ENCODE assay signal across 14 cellular contexts in the genomic region with DNA sequence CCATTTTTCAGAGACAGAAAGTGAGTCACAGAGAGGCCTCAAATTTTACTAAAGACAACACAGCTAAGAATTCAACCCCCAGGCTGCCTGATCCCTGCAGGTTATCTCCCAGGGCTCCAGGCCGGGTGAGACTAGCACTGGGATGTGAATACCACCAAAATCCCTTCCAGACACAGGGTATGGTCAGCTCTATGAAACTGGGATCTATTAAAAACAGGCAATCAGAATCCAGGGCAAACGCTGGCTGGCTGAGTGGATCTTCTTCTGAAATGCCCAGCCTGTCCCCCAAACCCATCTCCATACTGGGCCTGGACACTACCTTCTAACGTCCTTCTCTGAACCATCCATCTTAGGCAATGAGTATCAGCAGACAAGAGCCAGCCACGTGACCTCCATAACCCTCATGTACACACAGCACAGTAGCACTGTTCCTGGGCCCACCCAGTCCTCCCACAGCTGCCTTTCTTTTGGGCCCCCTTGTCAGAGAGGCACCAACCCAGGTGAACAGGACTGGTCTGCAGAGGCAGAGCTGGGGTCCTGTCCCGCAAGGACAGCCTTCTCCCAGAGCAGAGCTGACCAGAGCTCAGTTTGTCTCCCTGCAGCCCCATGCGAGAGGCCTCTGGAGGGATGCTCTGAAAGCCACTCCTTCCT. TPM values are rescaled to one million over a fixed set of nuclear protein-coding genes. Genes with fewer than 3 reads are reported as not detected.
A peak's percentile ranks its signal among the peaks of the same experiment; 100 is the strongest.
DNase-seq lines count a peak whose midpoint lies in the region; ATAC-seq and TF ChIP-seq lines count a peak whose summit lies in the region.
"Had no signal": no experiment of that assay in that cellular context is flagged by ENCODE, and none has a peak within 500 bp of the region (broad histone marks: within the 10 kb centered on the region; RNA-seq: fewer than 3 reads in every experiment).

No MANE protein-coding gene starts in this region.

- H3K4me1 ChIP-seq in heart left ventricle: peaks cover 0 to 46% (median 17%) of the 10 kb centered on the region in 12 donors
- H3K4me1 ChIP-seq in right cardiac atrium (ENCODE audit: control insufficient read depth, insufficient read depth, low read length): peaks cover 9% of the 10 kb centered on the region
- no peaks in the 10 kb centered on the region for H3K4me1 ChIP-seq in hepatocyte (ENCODE audit: insufficient read depth)
- H3K4me1 ChIP-seq in psoas muscle: no peaks in the 10 kb centered on the region
- H3K4me1 ChIP-seq: gastrocnemius medialis had no signal

- ATAC-seq in heart left ventricle: no peak
- ATAC-seq in right cardiac atrium: no peak
- ATAC-seq in psoas muscle: no peak
- no peak for ATAC-seq in GM21423 (IDR thresholded peaks at IDR 0.05; ENCODE audit: unreplicated experiment)
- ATAC-seq in GM21360 (IDR thresholded peaks at IDR 0.05; ENCODE audit: unreplicated experiment): no peak
- ATAC-seq: activated CD4-positive, alpha-beta T cell treated with anti-CD3 and anti-CD28 coated beads for 36 hours; gastrocnemius medialis had no signal

- H2AFZ ChIP-seq in hepatocyte: no peak overlapping the region

- H3K4me2 ChIP-seq in hepatocyte: peak overlapping the region; percentile 99

- H3K27me3 ChIP-seq in heart left ventricle (peaks cover 0 to 29% (median 0%) of the 10 kb centered on the region in 9 donors), right cardiac atrium (ENCODE audit: control insufficient read depth, insufficient read depth) (no peaks in the 10 kb centered on the region), hepatocyte (peaks cover 22% of the 10 kb centered on the region), psoas muscle (ENCODE audit: insufficient read depth in 3 of 3, low read length in 2 of 3) (peaks cover 0 to 38% (median 0%) of the 10 kb centered on the region in 3 donors)
- H3K27me3 ChIP-seq: vagina had no signal

- H3K36me3 ChIP-seq in heart left ventricle (no peaks in the 10 kb centered on the region), hepatocyte (replicated peaks; ENCODE audit: insufficient read depth, low read depth) (no peaks in the 10 kb centered on the region), psoas muscle (ENCODE audit: insufficient read depth in 1 of 2, low read depth in 1 of 2) (no peaks in the 10 kb centered on the region)
- H3K36me3 ChIP-seq: gastrocnemius medialis, stomach, vagina had no signal

- DNase-seq in heart left ventricle: no peak
- DNase-seq in right cardiac atrium: no peak
- DNase-seq in hepatocyte (ENCODE audit: low spot score): no peak
- no peak for DNase-seq in psoas muscle
- DNase-seq in activated T-cell treated with anti-CD3 and anti-CD28 coated beads, Interleukin-2, amount 50 U/mL, for 1 hour: no peak
- DNase-seq: activated CD4-positive, alpha-beta T cell treated with anti-CD3 and anti-CD28 coated beads for 36 hours; gastrocnemius medialis; NCI-H1092; NK-92 treated with Interleukin-12 subunit alpha and Interleukin-12 subunit beta, amount 100 ng/mL, for 24 hours; stomach had no signal

- TF ChIP-seq POLR2A in heart left ventricle (IDR thresholded peaks at IDR 0.05): no peak

- H4K20me1 ChIP-seq in hepatocyte (ENCODE audit: insufficient read depth, poor library complexity, severe bottlenecking): no peaks in the 10 kb centered on the region

- no peaks in the 10 kb centered on the region for H3K79me2 ChIP-seq in hepatocyte

- peak overlapping the region in 7 of 12 donors; percentile 60 to 85 (median 74) for H3K4me3 ChIP-seq in heart left ventricle
- no peak overlapping the region for H3K4me3 ChIP-seq in right cardiac atrium (ENCODE audit: low read length)
- H3K4me3 ChIP-seq in hepatocyte: no peak overlapping the region
- peak overlapping the region; percentile 77 for H3K4me3 ChIP-seq in psoas muscle

- peak overlapping the region in 6 of 12 donors; percentile 38 to 78 (median 62) for H3K27ac ChIP-seq in heart left ventricle
- H3K27ac ChIP-seq in right cardiac atrium (ENCODE audit: low read length): no peak overlapping the region
- peak overlapping the region; percentile 82 for H3K27ac ChIP-seq in VCaP
- H3K27ac ChIP-seq in hepatocyte: no peak overlapping the region
- no peak overlapping the region for H3K27ac ChIP-seq in psoas muscle
- H3K27ac ChIP-seq: vagina had no signal

- H3K9me3 ChIP-seq in heart left ventricle: no peaks in the 10 kb centered on the region
- H3K9me3 ChIP-seq in right cardiac atrium (ENCODE audit: control insufficient read depth, low read length): no peaks in the 10 kb centered on the region
- no peaks in the 10 kb centered on the region for H3K9me3 ChIP-seq in hepatocyte (ENCODE audit: low read depth)
- H3K9me3 ChIP-seq in psoas muscle: no peaks in the 10 kb centered on the region
- H3K9me3 ChIP-seq: gastrocnemius medialis, stomach, vagina had no signal

- 72 to 86% (median 83%) methylated on average over 5 to 6 of the region's 6 CpGs for WGBS in heart left ventricle, 4 donors
- WGBS in right cardiac atrium: 80% methylated on average over 6 of the region's 6 CpGs
- 76% methylated on average over 6 of the region's 6 CpGs for WGBS in hepatocyte (ENCODE audit: low lambda C conversion rate, missing lambda C conversion rate)
- 77 to 92% (median 89%) methylated on average over 6 of the region's 6 CpGs for WGBS in psoas muscle, 3 donors

- TF ChIP-seq CTCF in heart left ventricle (IDR thresholded peaks at IDR 0.05): no peak
- TF ChIP-seq CTCF in VCaP (conservative IDR thresholded peaks at IDR 0.05): no peak
- no peak for TF ChIP-seq CTCF in hepatocyte (IDR thresholded peaks at IDR 0.05; ENCODE audit: poor library complexity)
- TF ChIP-seq CTCF in psoas muscle (IDR thresholded peaks at IDR 0.05): no peak

- no peaks in the 10 kb centered on the region for H3K9me2 ChIP-seq in hepatocyte (replicated peaks; ENCODE audit: insufficient read depth)

- intact Hi-C loops in heart left ventricle (cut with DNase I): loop anchor here in 3 of 10 donors (2.0 to 10.0 kb wide), 5 partner anchors 42 to 229 kb away; a partner anchor contains a TSS
- intact Hi-C loops in right cardiac atrium (cut with DNase I): no loop called here
- intact Hi-C loops in psoas muscle (cut with DNase I): no loop called here

RNA-seq across cellular contexts. Expression of a gene that starts 1.9 kb away (rescaled TPM):
- total RNA-seq in heart left ventricle (10 to 100 TPM; 12.4 to 57.2 (median 44.6) TPM), right cardiac atrium (10 to 100 TPM; 27.2 to 48.1 (median 36.1) TPM), hepatocyte (2.2 and 9.1 TPM in 2 replicates), psoas muscle (1 to 10 TPM; 2.0 to 3.8 (median 3.4) TPM)
- polyA plus RNA-seq in heart left ventricle (10 to 100 TPM; 15.4 to 23.5 TPM), right cardiac atrium (23.6 TPM), hepatocyte (1.8 and 2.6 TPM in 2 replicates), psoas muscle (1 to 10 TPM in 1 of 3 donors, under 1 TPM in 2; 0.93 to 1.3 (median 0.94) TPM)

Comparison
In these comparisons a context has a peak if more than half of its experiments do, and no peak if none do; other contexts are left out.
1. H3K4me3 ChIP-seq: peak in heart left ventricle (7 of 12) and psoas muscle (single experiment); none in right cardiac atrium (single experiment) and hepatocyte (single experiment).